Comparison of ENCODE assay signal across 9 cellular contexts in genomic region chr13:80235559-80236296, GRCh38.
A peak's percentile ranks its signal among the peaks of the same experiment; 100 is the strongest.
DNase-seq lines count a peak whose midpoint lies in the region; TF ChIP-seq lines count a peak whose summit lies in the region.
"Had no signal": no experiment of that assay in that cellular context is flagged by ENCODE, and none has a peak within 500 bp of the region (broad histone marks: within the 10 kb centered on the region; RNA-seq: fewer than 3 reads in every experiment).

No MANE protein-coding gene starts in this region.

- no peaks in the 10 kb centered on the region for H3K36me3 Mint-ChIP-seq in T-helper 2 cell treated with Interferon-gamma antibody and Interleukin-4, amounts not matched to agents 5 μg/mL and 100 μg/mL, for 36 hours (ENCODE audit: low read depth)

- H3K27ac ChIP-seq in subcutaneous abdominal adipose tissue (ENCODE audit: low read depth, low read length) (peak overlapping the region; percentile 12), ovary (no peak overlapping the region)

- H3K4me1 Mint-ChIP-seq in T-helper 2 cell treated with Interferon-gamma antibody and Interleukin-4, amounts not matched to agents 5 μg/mL and 100 μg/mL, for 36 hours (ENCODE audit: low read depth), result no peaks in the 10 kb centered on the region
- H3K4me1 Mint-ChIP-seq: activated B cell treated with CpG ODN at 0.5 μM for 24 hours had no signal

- no peak overlapping the region for H3K4me3 Mint-ChIP-seq in T-helper 2 cell treated with Interferon-gamma antibody and Interleukin-4, amounts not matched to agents 5 μg/mL and 100 μg/mL, for 36 hours
- H3K4me3 Mint-ChIP-seq: activated B cell treated with CpG ODN at 0.5 μM for 24 hours had no signal

- intact Hi-C loops in ovary (cut with DNase I), result no loop called here

- 61 to 65% (median 61%) methylated on average over 9 of the region's 9 CpGs for WGBS in ovary, 3 donors

- H3K9me3 ChIP-seq in subcutaneous abdominal adipose tissue (ENCODE audit: control insufficient read depth in 5 of 5, low read length in 5 of 5) (no peaks in the 10 kb centered on the region), ovary (no peaks in the 10 kb centered on the region)

- H3K4me3 ChIP-seq in subcutaneous abdominal adipose tissue (ENCODE audit: low read depth in 1 of 5, low read length in 5 of 5) (peak overlapping the region in 4 of 5 donors; percentile 34 to 53 (median 41)), ovary (no peak overlapping the region)

- TF ChIP-seq CTCF in ovary (IDR thresholded peaks at IDR 0.05), result no peak

- no peaks in the 10 kb centered on the region for H3K36me3 ChIP-seq in subcutaneous abdominal adipose tissue (ENCODE audit: control insufficient read depth in 5 of 5, insufficient read depth in 5 of 5, low read length in 5 of 5)
- H3K36me3 ChIP-seq in ovary, result no peaks in the 10 kb centered on the region

- no peaks in the 10 kb centered on the region for H3K27me3 Mint-ChIP-seq in T-helper 2 cell treated with Interferon-gamma antibody and Interleukin-4, amounts not matched to agents 5 μg/mL and 100 μg/mL, for 36 hours (ENCODE audit: low read depth)
- H3K27me3 Mint-ChIP-seq: activated B cell treated with CpG ODN at 0.5 μM for 24 hours had no signal

- DNase-seq in NCI-H2081 (lab: John Stamatoyannopoulos, UW) (peak; percentile 20 to 55), NCI-H2081 treated with DMSO at 0.1 percent for 48 hours (lab: John Stamatoyannopoulos, UW) (no peak), NCI-H1092 treated with DMSO at 0.1 percent for 48 hours (lab: John Stamatoyannopoulos, UW) (peak; percentile 84), glomerular endothelial cell (ENCODE audit: extremely low read depth, low read depth, low spot score) (peak; percentile 80), HuH-7 (ENCODE audit: low spot score) (no peak), ovary (no peak)
- DNase-seq in T-helper 2 cell treated with Interferon-gamma antibody and Interleukin-4, amounts not matched to agents 5 μg/mL and 100 μg/mL, for 36 hours (ENCODE audit: low spot score), result no peak
- DNase-seq: activated B cell treated with CpG ODN at 0.5 μM for 24 hours had no signal

- peak overlapping the region in 1 of 5 donors; percentile 21 for H3K9ac ChIP-seq in subcutaneous abdominal adipose tissue (ENCODE audit: low read length in 5 of 5)

- TF ChIP-seq EP300 in ovary (IDR thresholded peaks at IDR 0.05), result no peak

- H3K9me3 Mint-ChIP-seq in T-helper 2 cell treated with Interferon-gamma antibody and Interleukin-4, amounts not matched to agents 5 μg/mL and 100 μg/mL, for 36 hours, result no peaks in the 10 kb centered on the region
- H3K9me3 Mint-ChIP-seq: activated B cell treated with CpG ODN at 0.5 μM for 24 hours had no signal

- H3K27ac Mint-ChIP-seq in T-helper 2 cell treated with Interferon-gamma antibody and Interleukin-4, amounts not matched to agents 5 μg/mL and 100 μg/mL, for 36 hours, result no peak overlapping the region
- H3K27ac Mint-ChIP-seq: activated B cell treated with CpG ODN at 0.5 μM for 24 hours had no signal

- peaks cover 0 to 14% (median 5%) of the 10 kb centered on the region in 5 donors for H3K4me1 ChIP-seq in subcutaneous abdominal adipose tissue (ENCODE audit: control insufficient read depth in 5 of 5, insufficient read depth in 5 of 5, low read length in 5 of 5)
- no peaks in the 10 kb centered on the region for H3K4me1 ChIP-seq in ovary (ENCODE audit: insufficient read depth)

- no peak for TF ChIP-seq POLR2A in ovary (IDR thresholded peaks at IDR 0.05)

- H3K27me3 ChIP-seq in subcutaneous abdominal adipose tissue (ENCODE audit: control insufficient read depth in 5 of 5, insufficient read depth in 4 of 5, low read length in 5 of 5) (no peaks in the 10 kb centered on the region), ovary (no peaks in the 10 kb centered on the region)

Comparison
In these comparisons a context has a peak if more than half of its experiments do, and no peak if none do; other contexts are left out.
1. DNase-seq: peak in NCI-H2081 (2 of 2), NCI-H1092 treated with DMSO at 0.1 percent for 48 hours (single experiment) and glomerular endothelial cell (single experiment); none in NCI-H2081 treated with DMSO at 0.1 percent for 48 hours (single experiment), T-helper 2 cell treated with Interferon-gamma antibody and Interleukin-4, amounts not matched to agents 5 μg/mL and 100 μg/mL, for 36 hours (single experiment), HuH-7 (single experiment) and ovary (0 of 5).